Comparison of ENCODE assay signal across 8 cellular contexts in genomic region chr1:246689409-246689997, GRCh38. TPM values are rescaled to one million over a fixed set of nuclear protein-coding genes. Genes with fewer than 3 reads are reported as not detected.
A peak's percentile ranks its signal among the peaks of the same experiment; 100 is the strongest.
DNase-seq lines count a peak whose midpoint lies in the region; ATAC-seq and TF ChIP-seq lines count a peak whose summit lies in the region.

No MANE protein-coding gene starts in this region.

- POLR2A ChIA-PET in A673 (lab: Charles Lee; ENCODE audit: low non-redundant PET) = interaction anchor here (0.6 kb wide), 1 partner anchor 20 kb away, joined by 4 read pairs; no protein-coding TSS in a partner anchor
- POLR2A ChIA-PET in MCF 10A (lab: Yijun Ruan, JAX) = interaction anchor here (0.6 to 1.7 kb wide), 5 partner anchors 53 to 83 kb away, joined by 3 to 8 read pairs (median 4); no protein-coding TSS in a partner anchor

- no peaks in the 10 kb centered on the region for H3K27me3 Mint-ChIP-seq in MCF 10A (ENCODE audit: insufficient read depth, unreplicated experiment)

- no peaks in the 10 kb centered on the region for H3K4me1 Mint-ChIP-seq in MCF 10A (ENCODE audit: insufficient read depth, unreplicated experiment)

- H3K27ac Mint-ChIP-seq in MCF 10A (ENCODE audit: low read depth, unreplicated experiment) = no peak overlapping the region

- peak overlapping the region; percentile 44 for H3K4me3 ChIP-seq in A673 (ENCODE audit: low read depth, low read length, poor library complexity, severe bottlenecking)

- TF ChIP-seq CTCF in A673 (conservative IDR thresholded peaks at IDR 0.05; ENCODE audit: low read depth, low read length) (peak; percentile 92), GM13977 (IDR thresholded peaks at IDR 0.05; ENCODE audit: extremely low read depth, insufficient read depth, missing control alignments) (peak; percentile 85), MCF 10A (IDR thresholded peaks at IDR 0.05; ENCODE audit: unreplicated experiment) (peak; percentile 97)

- no TSS peak for BruUV-seq in A673 (replicated peaks; lab: Mats Ljungman, UMichigan)
- no TSS peak for BruUV-seq in MCF 10A (replicated peaks; lab: Mats Ljungman, UMichigan)

- H3K4me1 ChIP-seq in A673 (ENCODE audit: insufficient read depth, low read length, poor library complexity, severe bottlenecking) = no peaks in the 10 kb centered on the region

- intact Hi-C loops in A673 (cut with micrococcal nuclease; ENCODE audit: unreplicated experiment) (no loop called here), MCF 10A (cut with micrococcal nuclease) (loop anchor here (1.0 to 2.0 kb wide), 5 partner anchors 10 to 192 kb away; partner anchors contain the start of genes CNST and TFB2M)

- in situ Hi-C loops in GM13977 (cut with MboI; ENCODE audit: low pct_unique_long_range_greater_than_20kb, low sequenced_read_pairs, unreplicated experiment) = no loop called here

- H3K9me3 Mint-ChIP-seq in MCF 10A (ENCODE audit: unreplicated experiment) = peaks cover 8% of the 10 kb centered on the region

- H3K4me3 Mint-ChIP-seq in MCF 10A (ENCODE audit: unreplicated experiment) = peak overlapping the region; percentile 53

- peak; percentile 94 for ATAC-seq in HG02798 (IDR thresholded peaks at IDR 0.05; ENCODE audit: poor library complexity, unreplicated experiment)

- no peaks in the 10 kb centered on the region for H3K27me3 ChIP-seq in A673 (replicated peaks; ENCODE audit: insufficient read depth, low read depth, low read length, poor library complexity)

- H3K27ac ChIP-seq in A673 (ENCODE audit: low read depth, low read length, poor library complexity, severe bottlenecking) = peak overlapping the region; percentile 37

- H3K9me3 ChIP-seq in A673 (ENCODE audit: low read depth, low read length, poor library complexity, severe bottlenecking) = peaks cover 10% of the 10 kb centered on the region

- peak; percentile 86 for DNase-seq in A673 (ENCODE audit: low spot score)
- peak; percentile 91 for DNase-seq in GM13977 (ENCODE audit: low spot score)
- peak; percentile 83 for DNase-seq in NCI-H128 (lab: John Stamatoyannopoulos, UW; ENCODE audit: unreplicated experiment)
- peak; percentile 90 for DNase-seq in SKM-1 (lab: John Stamatoyannopoulos, UW; ENCODE audit: unreplicated experiment)
- peak; percentile 93 for DNase-seq in MCF 10A (ENCODE audit: unreplicated experiment)
- DNase-seq in iris pigment epithelial cell (ENCODE audit: low read depth) = peak; percentile 71
- peak; percentile 12 for DNase-seq in stimulated activated CD4-positive, alpha-beta T cell treated with anti-CD3 and anti-CD28 coated beads, Interleukin-12 subunit alpha, Interleukin-12 subunit beta, amount 100 ng/mL, for 4 hours

- H3K36me3 ChIP-seq in A673 (ENCODE audit: insufficient read depth, low read length, poor library complexity, severe bottlenecking) = no peaks in the 10 kb centered on the region

- CTCF ChIA-PET in A673 (lab: Charles Lee) (interaction anchor here (0.8 kb wide), 1 partner anchor 9 kb away, joined by 3 read pairs; no protein-coding TSS in a partner anchor), MCF 10A (lab: Yijun Ruan, JAX) (interaction anchor here (0.5 to 16.3 kb wide), 80 partner anchors 8 to 1693 kb away, joined by 3 to 464 read pairs (median 4); partner anchors contain the start of genes SCCPDH and SMYD3)

- peaks cover 6% of the 10 kb centered on the region for H3K36me3 Mint-ChIP-seq in MCF 10A (ENCODE audit: insufficient read depth, unreplicated experiment)

RNA-seq across cellular contexts. Expression of gene SCCPDH, which starts 34.7 kb away (rescaled TPM):
- total RNA-seq in A673 (2021) = 40.3 and 41.7 TPM in 2 replicates
- 28.4 and 32.2 TPM in 2 replicates for total RNA-seq in MCF 10A (2022)

Comparison
In these comparisons a context has a peak if more than half of its experiments do, and no peak if none do; other contexts are left out.
1. Peak in every context shown above with its lines: DNase-seq, ATAC-seq, H3K4me3 ChIP-seq and H3K27ac ChIP-seq.
2. DNase-seq: peak in every context shown above with its lines; median percentile 93 in MCF 10A; 91 in GM13977; 90 in SKM-1; 86 in A673; 83 in NCI-H128; 71 in iris pigment epithelial cell; 12 in stimulated activated CD4-positive, alpha-beta T cell treated with anti-CD3 and anti-CD28 coated beads, Interleukin-12 subunit alpha, Interleukin-12 subunit beta, amount 100 ng/mL, for 4 hours.